1 cellular context compared by ENCODE assay signal in the genomic region with DNA sequence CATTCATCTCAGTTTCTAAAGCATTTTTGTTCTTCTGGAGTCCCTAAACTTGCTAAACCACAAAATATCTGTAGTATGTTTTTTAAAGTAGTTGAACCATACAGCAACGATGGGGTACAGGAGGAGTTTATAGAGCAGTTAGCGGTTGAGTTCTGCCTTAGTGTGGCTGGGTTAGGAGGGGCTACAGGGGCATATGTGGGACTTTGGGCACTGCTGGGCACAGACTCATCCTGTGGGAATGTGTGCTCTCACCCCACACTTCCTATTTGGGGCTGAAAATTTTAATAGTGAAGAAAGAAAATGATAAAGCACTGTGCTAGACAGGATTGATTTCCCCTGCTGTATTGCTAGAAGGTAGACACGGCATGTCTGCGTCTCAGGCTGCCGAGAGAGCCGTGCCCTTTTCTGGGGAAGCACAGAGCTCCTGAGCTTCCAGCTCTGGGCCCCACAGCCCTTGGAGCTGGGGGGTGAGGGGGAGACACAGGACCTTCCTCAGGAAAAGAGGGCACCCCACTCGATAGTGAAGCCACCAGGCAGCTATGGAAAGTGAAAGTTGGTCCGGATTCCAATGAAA.
TF ChIP-seq lines count a peak whose summit lies in the region.

No MANE protein-coding gene starts in this region.

TF ChIP-seq in HepG2, 621 proteins besides CTCF, POLR2A, EP300 and RAD21 (continued from another document):
- TF ChIP-seq, protein P1, sequence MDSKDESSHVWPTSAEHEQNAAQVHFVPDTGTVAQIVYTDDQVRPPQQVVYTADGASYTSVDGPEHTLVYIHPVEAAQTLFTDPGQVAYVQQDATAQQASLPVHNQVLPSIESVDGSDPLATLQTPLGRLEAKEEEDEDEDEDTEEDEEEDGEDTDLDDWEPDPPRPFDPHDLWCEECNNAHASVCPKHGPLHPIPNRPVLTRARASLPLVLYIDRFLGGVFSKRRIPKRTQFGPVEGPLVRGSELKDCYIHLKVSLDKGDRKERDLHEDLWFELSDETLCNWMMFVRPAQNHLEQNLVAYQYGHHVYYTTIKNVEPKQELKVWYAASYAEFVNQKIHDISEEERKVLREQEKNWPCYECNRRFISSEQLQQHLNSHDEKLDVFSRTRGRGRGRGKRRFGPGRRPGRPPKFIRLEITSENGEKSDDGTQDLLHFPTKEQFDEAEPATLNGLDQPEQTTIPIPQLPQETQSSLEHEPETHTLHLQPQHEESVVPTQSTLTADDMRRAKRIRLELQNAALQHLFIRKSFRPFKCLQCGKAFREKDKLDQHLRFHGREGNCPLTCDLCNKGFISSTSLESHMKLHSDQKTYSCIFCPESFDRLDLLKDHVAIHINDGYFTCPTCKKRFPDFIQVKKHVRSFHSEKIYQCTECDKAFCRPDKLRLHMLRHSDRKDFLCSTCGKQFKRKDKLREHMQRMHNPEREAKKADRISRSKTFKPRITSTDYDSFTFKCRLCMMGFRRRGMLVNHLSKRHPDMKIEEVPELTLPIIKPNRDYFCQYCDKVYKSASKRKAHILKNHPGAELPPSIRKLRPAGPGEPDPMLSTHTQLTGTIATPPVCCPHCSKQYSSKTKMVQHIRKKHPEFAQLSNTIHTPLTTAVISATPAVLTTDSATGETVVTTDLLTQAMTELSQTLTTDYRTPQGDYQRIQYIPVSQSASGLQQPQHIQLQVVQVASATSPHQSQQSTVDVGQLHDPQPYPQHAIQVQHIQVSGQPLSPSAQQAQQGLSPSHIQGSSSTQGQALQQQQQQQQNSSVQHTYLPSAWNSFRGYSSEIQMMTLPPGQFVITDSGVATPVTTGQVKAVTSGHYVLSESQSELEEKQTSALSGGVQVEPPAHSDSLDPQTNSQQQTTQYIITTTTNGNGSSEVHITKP (CRISPR knock-in tag; IDR thresholded peaks at IDR 0.05; ENCODE audit: low read depth): no peak
- TF ChIP-seq, protein P2, sequence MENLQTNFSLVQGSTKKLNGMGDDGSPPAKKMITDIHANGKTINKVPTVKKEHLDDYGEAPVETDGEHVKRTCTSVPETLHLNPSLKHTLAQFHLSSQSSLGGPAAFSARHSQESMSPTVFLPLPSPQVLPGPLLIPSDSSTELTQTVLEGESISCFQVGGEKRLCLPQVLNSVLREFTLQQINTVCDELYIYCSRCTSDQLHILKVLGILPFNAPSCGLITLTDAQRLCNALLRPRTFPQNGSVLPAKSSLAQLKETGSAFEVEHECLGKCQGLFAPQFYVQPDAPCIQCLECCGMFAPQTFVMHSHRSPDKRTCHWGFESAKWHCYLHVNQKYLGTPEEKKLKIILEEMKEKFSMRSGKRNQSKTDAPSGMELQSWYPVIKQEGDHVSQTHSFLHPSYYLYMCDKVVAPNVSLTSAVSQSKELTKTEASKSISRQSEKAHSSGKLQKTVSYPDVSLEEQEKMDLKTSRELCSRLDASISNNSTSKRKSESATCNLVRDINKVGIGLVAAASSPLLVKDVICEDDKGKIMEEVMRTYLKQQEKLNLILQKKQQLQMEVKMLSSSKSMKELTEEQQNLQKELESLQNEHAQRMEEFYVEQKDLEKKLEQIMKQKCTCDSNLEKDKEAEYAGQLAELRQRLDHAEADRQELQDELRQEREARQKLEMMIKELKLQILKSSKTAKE (CRISPR knock-in tag; IDR thresholded peaks at IDR 0.05; ENCODE audit: borderline replicate concordance): no peak
TF ChIP-seq in HepG2: peak in this region for 0.
